In genomic region chr10:113957013-113957412, GRCh38 we compare ENCODE assay signal across 13 cellular contexts.
DNase-seq lines count a peak whose midpoint lies in the region; ATAC-seq, FAIRE-seq and TF ChIP-seq lines count a peak whose summit lies in the region.
"Had no signal": no experiment of that assay in that cellular context is flagged by ENCODE, and none has a peak within 500 bp of the region (broad histone marks: within the 10 kb centered on the region; RNA-seq: fewer than 3 reads in every experiment).

No MANE protein-coding gene starts in this region.

- TF ChIP-seq POLR2A in HepG2 (IDR thresholded peaks at IDR 0.05; ENCODE audit: insufficient read depth in 1 of 2, low read depth in 2 of 2, low read length in 2 of 2) (no peak), upper lobe of left lung (IDR thresholded peaks at IDR 0.05) (no peak)

- ATAC-seq in HepG2, result no peak
- ATAC-seq in upper lobe of left lung (ENCODE audit: low FRiP score in 2 of 2), result no peak
- ATAC-seq in left colon, result no peak
- no peak for ATAC-seq in GM21526 (IDR thresholded peaks at IDR 0.05; ENCODE audit: low FRiP score, unreplicated experiment)
- ATAC-seq: activated T-cell treated with anti-CD3 and anti-CD28 coated beads, Interleukin-2, amount 50 U/mL, for 4 hours had no signal

- no TSS peak for BruUV-seq in HepG2 (replicated peaks; lab: Mats Ljungman, UMichigan)

- H3K9ac ChIP-seq in HepG2 (ENCODE audit: insufficient read depth, low read depth, low read length), result no peak overlapping the region

- H3K36me3 ChIP-seq in HepG2 (replicated peaks in 1 of 2; ENCODE audit: control insufficient read depth in 1 of 2, insufficient read depth in 2 of 2, low read length in 2 of 2), result no peaks in the 10 kb centered on the region
- H3K36me3 ChIP-seq in upper lobe of left lung, result no peaks in the 10 kb centered on the region

- no peak overlapping the region for H2AFZ ChIP-seq in HepG2 (ENCODE audit: low read length)

- DNase-seq in NCI-H2196 (lab: John Stamatoyannopoulos, UW; ENCODE audit: unreplicated experiment), result peak; percentile 10
- no peak for DNase-seq in NCI-H2196 treated with DMSO at 0.1 percent for 48 hours (lab: John Stamatoyannopoulos, UW; ENCODE audit: unreplicated experiment)
- no peak for DNase-seq in chondrocyte (ENCODE audit: low spot score)
- peak; percentile 65 for DNase-seq in HepG2 (ENCODE audit: low spot score)
- DNase-seq in upper lobe of left lung, result no peak
- DNase-seq in left colon, result no peak
- DNase-seq in NCI-H345 treated with DMSO at 0.1 percent for 48 hours (lab: John Stamatoyannopoulos, UW; ENCODE audit: unreplicated experiment), result no peak
- DNase-seq: activated T-cell treated with anti-CD3 and anti-CD28 coated beads, Interleukin-2, amount 50 U/mL, for 4 hours; AML-193; NCI-H1092 treated with DMSO at 0.1 percent for 48 hours; stimulated activated CD4-positive, alpha-beta T cell treated with anti-CD3 and anti-CD28 coated beads, Interleukin-2, amount 100 ng/mL, for 24 hours; trophoblast cell had no signal

- H3K4me1 ChIP-seq in HepG2 (ENCODE audit: insufficient read depth, low read length) (peaks cover 56% of the 10 kb centered on the region), upper lobe of left lung (peaks cover 0 to 40% (median 14%) of the 10 kb centered on the region in 4 donors)

- intact Hi-C loops in HepG2 (cut with micrococcal nuclease; ENCODE audit: unreplicated experiment) (no loop called here), left colon (cut with DNase I, micrococcal nuclease) (no loop called here)

- H3K9me3 ChIP-seq in HepG2 (ENCODE audit: low read length) (no peaks in the 10 kb centered on the region), upper lobe of left lung (no peaks in the 10 kb centered on the region)

- no peak for TF ChIP-seq EP300 in HepG2 (IDR thresholded peaks at IDR 0.05; ENCODE audit: low read depth in 2 of 2, low read length in 2 of 2)
- no peak for TF ChIP-seq EP300 in HepG2 (CRISPR knock-in tag; IDR thresholded peaks at IDR 0.05; ENCODE audit: borderline replicate concordance)
- TF ChIP-seq EP300 in upper lobe of left lung (IDR thresholded peaks at IDR 0.05), result no peak

- no peaks in the 10 kb centered on the region for H3K79me2 ChIP-seq in HepG2 (ENCODE audit: insufficient read depth, low read length)

- peak overlapping the region; percentile 21; the same call in 1 of the 2 replicates for H3K4me2 ChIP-seq in HepG2 (ENCODE audit: low read depth, low read length)

- H3K36me3 Mint-ChIP-seq in chondrocyte (ENCODE audit: low read depth), result no peaks in the 10 kb centered on the region

- TF ChIP-seq CTCF in chondrocyte (IDR thresholded peaks at IDR 0.05) (no peak), HepG2 (CRISPR knock-in tag; IDR thresholded peaks at IDR 0.05) (no peak), upper lobe of left lung (IDR thresholded peaks at IDR 0.05) (no peak)

- no peaks in the 10 kb centered on the region for H4K20me1 ChIP-seq in HepG2 (ENCODE audit: insufficient read depth, low read length)

- POLR2A ChIA-PET in HepG2 (lab: Yijun Ruan, JAX), result no interaction called here

- H3K9me3 Mint-ChIP-seq in chondrocyte (ENCODE audit: low read depth), result peaks cover 6% of the 10 kb centered on the region
- H3K9me3 Mint-ChIP-seq: activated T-cell treated with anti-CD3 and anti-CD28 coated beads, Interleukin-2, amount 50 U/mL, for 4 hours had no signal

- H3K27me3 ChIP-seq in HepG2 (ENCODE audit: control insufficient read depth in 1 of 2, insufficient read depth in 2 of 2, low read length in 2 of 2), result no peaks in the 10 kb centered on the region
- no peaks in the 10 kb centered on the region for H3K27me3 ChIP-seq in upper lobe of left lung

- CTCF ChIA-PET in HepG2 (lab: Yijun Ruan, JAX; ENCODE audit: low intra/inter-chr PET ratio, low total read pairs), result no interaction called here

- no peak for TF ChIP-seq RAD21 in HepG2 (CRISPR knock-in tag; IDR thresholded peaks at IDR 0.05)

- no peak overlapping the region for H3K4me3 Mint-ChIP-seq in chondrocyte (ENCODE audit: unreplicated experiment)
- H3K4me3 Mint-ChIP-seq: activated T-cell treated with anti-CD3 and anti-CD28 coated beads, Interleukin-2, amount 50 U/mL, for 4 hours had no signal

- FAIRE-seq in HepG2 (lab: Jason Lieb, UNC), result no peak

- H3K4me3 ChIP-seq in HepG2 (replicated peaks in 1 of 3; ENCODE audit: insufficient read depth in 1 of 3, low read depth in 2 of 3, low read length in 3 of 3) (no peak overlapping the region), upper lobe of left lung (no peak overlapping the region)

- H3K4me1 Mint-ChIP-seq in chondrocyte (ENCODE audit: low read depth), result peaks cover 46% of the 10 kb centered on the region

- H3K27ac Mint-ChIP-seq in chondrocyte (ENCODE audit: unreplicated experiment), result peak overlapping the region; percentile 92

- H3K27me3 Mint-ChIP-seq in chondrocyte (ENCODE audit: low read depth), result no peaks in the 10 kb centered on the region

- 46% methylated on average over 5 of the region's 5 CpGs for WGBS in HepG2 (ENCODE audit: low lambda C conversion rate)
- 62 to 66% methylated on average over 5 of the region's 5 CpGs for WGBS in upper lobe of left lung, 2 donors

- H3K27ac ChIP-seq in HepG2 (ENCODE audit: extremely low read length, insufficient read depth, low read length) (no peak overlapping the region), upper lobe of left lung (peak overlapping the region in 3 of 4 donors; percentile 21 to 42 (median 40))

- in situ Hi-C loops in HepG2 (cut with HindIII; ENCODE audit: extremely low pct_ligation_motif_present, low pct_unique_long_range_greater_than_20kb), result no loop called here

TF ChIP-seq in HepG2, 621 proteins besides CTCF, POLR2A, EP300 and RAD21:
- no peak for TF ChIP-seq TRIM24 (CRISPR knock-in tag; IDR thresholded peaks at IDR 0.05)
- TF ChIP-seq LCORL (IDR thresholded peaks at IDR 0.05), result no peak
- peak; percentile 45; the same call in 1 of the 2 replicates for TF ChIP-seq LCORL (CRISPR knock-in tag; IDR thresholded peaks at IDR 0.05)
- peak; percentile 85 for TF ChIP-seq ZNF331 (CRISPR knock-in tag; IDR thresholded peaks at IDR 0.05)
- no peak for TF ChIP-seq ZNF704 (CRISPR knock-in tag; IDR thresholded peaks at IDR 0.05; ENCODE audit: borderline replicate concordance)
- no peak for TF ChIP-seq SP5 (CRISPR knock-in tag; IDR thresholded peaks at IDR 0.05; ENCODE audit: borderline replicate concordance, low read depth)

Comparison
In these comparisons a context has a peak if more than half of its experiments do, and no peak if none do; other contexts are left out.
1. DNase-seq: peak in NCI-H2196 (single experiment) and HepG2 (single experiment); none in NCI-H2196 treated with DMSO at 0.1 percent for 48 hours (single experiment), chondrocyte (single experiment), upper lobe of left lung (0 of 2), left colon (0 of 2) and NCI-H345 treated with DMSO at 0.1 percent for 48 hours (single experiment).